Comparison of ENCODE assay signal across 10 cellular contexts in genomic region chr19:49086296-49086695, GRCh38. TPM values are rescaled to one million over a fixed set of nuclear protein-coding genes. Genes with fewer than 3 reads are reported as not detected.
DNase-seq lines count a peak whose midpoint lies in the region; ATAC-seq and TF ChIP-seq lines count a peak whose summit lies in the region.
"Had no signal": no experiment of that assay in that cellular context is flagged by ENCODE, and none has a peak within 500 bp of the region (broad histone marks: within the 10 kb centered on the region; RNA-seq: fewer than 3 reads in every experiment).

No MANE protein-coding gene starts in this region.

- in situ Hi-C loops in mammary epithelial cell (cut with MboI; ENCODE audit: low sequenced_read_pairs in 2 of 2) = no loop called here

- no TSS peak for BruUV-seq in mammary epithelial cell (replicated peaks; lab: Mats Ljungman, UMichigan)

- H3K9me3 ChIP-seq in left ventricle myocardium inferior (replicated peaks) (no peaks in the 10 kb centered on the region), mammary epithelial cell (replicated peaks; ENCODE audit: insufficient read depth, low read length) (no peaks in the 10 kb centered on the region), mucosa of rectum (ENCODE audit: control insufficient read depth in 2 of 2, low read length in 2 of 2) (no peaks in the 10 kb centered on the region)

- dilution Hi-C loops in mammary epithelial cell (cut with HindIII; ENCODE audit: low sequenced_read_pairs) = no loop called here

- H3K27me3 ChIP-seq in left ventricle myocardium inferior (ENCODE audit: low read depth) (no peaks in the 10 kb centered on the region), mammary epithelial cell (ENCODE audit: insufficient read depth, low read length) (no peaks in the 10 kb centered on the region), mucosa of rectum (ENCODE audit: control insufficient read depth in 2 of 2, insufficient read depth in 2 of 2, low read length in 2 of 2) (no peaks in the 10 kb centered on the region)

- H3K4me3 ChIP-seq in left ventricle myocardium inferior (peak overlapping the region; percentile 89), mammary epithelial cell (replicated peaks in 1 of 3; ENCODE audit: insufficient read depth in 1 of 3, low read depth in 2 of 3, low read length in 3 of 3) (peak overlapping the region; percentile 74 to 93 (median 90)), mucosa of rectum (ENCODE audit: low read length in 2 of 2) (peak overlapping the region; percentile 90 to 95)

- H3K9ac ChIP-seq in mammary epithelial cell (ENCODE audit: insufficient read depth, low read length) = peak overlapping the region; percentile 92
- peak overlapping the region; percentile 86 to 93 for H3K9ac ChIP-seq in mucosa of rectum (ENCODE audit: low read depth in 1 of 2, low read length in 2 of 2)

- DNase-seq in left ventricle myocardium inferior (no peak), Right ventricle myocardium inferior (ENCODE audit: missing footprints) (no peak), mammary epithelial cell (no peak), left colon (no peak), NCI-H1436 treated with DMSO at 0.1 percent for 48 hours (lab: John Stamatoyannopoulos, UW) (no peak), kidney glomerular epithelial cell (lab: John Stamatoyannopoulos, UW) (no peak)
- DNase-seq: GDM1 had no signal

- TF ChIP-seq CTCF in left ventricle myocardium inferior (IDR thresholded peaks at IDR 0.05; ENCODE audit: borderline replicate concordance) (no peak), mammary epithelial cell (conservative IDR thresholded peaks at IDR 0.05 in 1 of 2, IDR thresholded peaks at IDR 0.05 in 1 of 2; ENCODE audit: extremely low read depth in 1 of 2, insufficient read depth in 1 of 2, low read depth in 1 of 2, low read length in 2 of 2) (no peak)

- CTCF ChIA-PET in mammary epithelial cell (lab: Charles Lee; ENCODE audit: low non-redundant PET) = no interaction called here

- H3K27ac ChIP-seq in left ventricle myocardium inferior (replicated peaks) = peak overlapping the region; percentile 86
- peak overlapping the region; percentile 82 for H3K27ac ChIP-seq in mammary epithelial cell (ENCODE audit: insufficient read depth, low read depth, low read length)
- no peak overlapping the region for H3K27ac ChIP-seq in mucosa of rectum (ENCODE audit: low read depth in 2 of 2, low read length in 2 of 2)

- peak overlapping the region; percentile 89 for H3K4me2 ChIP-seq in mammary epithelial cell (ENCODE audit: insufficient read depth, low read depth, low read length)

- intact Hi-C loops in left ventricle myocardium inferior (cut with micrococcal nuclease) (no loop called here), Right ventricle myocardium inferior (cut with DNase I) (loop anchor here (5.0 to 10.0 kb wide), 3 partner anchors 69 to 911 kb away; partner anchors contain the start of genes AP2A1, LHB, LIG1 and TSKS), mammary epithelial cell (cut with micrococcal nuclease) (no loop called here), left colon (cut with DNase I, micrococcal nuclease) (no loop called here)

- H4K20me1 ChIP-seq in mammary epithelial cell (ENCODE audit: insufficient read depth, low read length) = peaks cover 7% of the 10 kb centered on the region

- ATAC-seq in Right ventricle myocardium inferior = no peak
- ATAC-seq in left colon = no peak
- no peak for ATAC-seq in GM18520 (IDR thresholded peaks at IDR 0.05; ENCODE audit: unreplicated experiment)

- H3K4me1 ChIP-seq in left ventricle myocardium inferior = peaks cover 45% of the 10 kb centered on the region
- H3K4me1 ChIP-seq in mammary epithelial cell (ENCODE audit: insufficient read depth, low read length) = peaks cover 11% of the 10 kb centered on the region
- H3K4me1 ChIP-seq in mucosa of rectum (ENCODE audit: control insufficient read depth in 2 of 2, insufficient read depth in 2 of 2, low read length in 2 of 2) = peaks cover 6 to 13% of the 10 kb centered on the region in 2 donors

- 4% methylated on average over 11 of the region's 11 CpGs for WGBS in mammary epithelial cell (ENCODE audit: low coverage, missing lambda C conversion rate)

- no peak overlapping the region for H2AFZ ChIP-seq in mammary epithelial cell (ENCODE audit: low read depth, low read length)

- peaks cover 33% of the 10 kb centered on the region for H3K36me3 ChIP-seq in left ventricle myocardium inferior
- H3K36me3 ChIP-seq in mammary epithelial cell (ENCODE audit: insufficient read depth, low read length) = peaks cover 23% of the 10 kb centered on the region
- peaks cover 20 to 30% of the 10 kb centered on the region in 2 donors for H3K36me3 ChIP-seq in mucosa of rectum (ENCODE audit: control insufficient read depth in 2 of 2, insufficient read depth in 2 of 2, low read length in 2 of 2)

- H3K79me2 ChIP-seq in mammary epithelial cell (ENCODE audit: insufficient read depth, low read length) = peaks cover 58% of the 10 kb centered on the region

RNA-seq across cellular contexts. Expression of gene SNRNP70, which starts 1.0 kb away (rescaled TPM):
- total RNA-seq in left ventricle myocardium inferior (115 TPM), Right ventricle myocardium inferior (110 TPM), mammary epithelial cell (100 to 1,000 TPM in 1 of 2 donors, 10 to 100 TPM in 1; 98.5 to 183 TPM), left colon (100 to 1,000 TPM; 138 to 143 TPM)
- 106 TPM for polyA plus RNA-seq in mammary epithelial cell
- polyA minus RNA-seq in mammary epithelial cell = 59.4 TPM

RNA-seq across cellular contexts. Expression of gene KCNA7, which starts 13.8 kb away (rescaled TPM):
- total RNA-seq in left ventricle myocardium inferior (0.66 TPM), Right ventricle myocardium inferior (0.81 TPM), mammary epithelial cell (under 1 TPM in 1 of 2 donors, not detected in 1; 0.09 TPM), left colon (not detected)
- not detected for polyA plus RNA-seq in mammary epithelial cell
- not detected for polyA minus RNA-seq in mammary epithelial cell
- total RNA-seq: HT1080 had no signal

RNA-seq across cellular contexts. Expression of gene NTF4, which starts 21.7 kb away (rescaled TPM):
- not detected for total RNA-seq in left ventricle myocardium inferior
- total RNA-seq in Right ventricle myocardium inferior = not detected
- total RNA-seq in mammary epithelial cell = 10 to 100 TPM; 14.8 to 42.8 TPM
- polyA plus RNA-seq in mammary epithelial cell = 9.5 TPM
- 1.0 TPM for polyA minus RNA-seq in mammary epithelial cell
- not detected for total RNA-seq in left colon
- total RNA-seq: HT1080 had no signal

RNA-seq across cellular contexts. Expression of gene LIN7B, which starts 27.9 kb away (rescaled TPM):
- total RNA-seq in left ventricle myocardium inferior = 23.4 TPM
- 21.1 TPM for total RNA-seq in Right ventricle myocardium inferior
- total RNA-seq in mammary epithelial cell = 1 to 10 TPM; 3.6 to 3.8 TPM
- 1.5 TPM for polyA plus RNA-seq in mammary epithelial cell
- polyA minus RNA-seq in mammary epithelial cell = not detected
- total RNA-seq in left colon = 10 to 100 TPM in 1 of 2 donors, 1 to 10 TPM in 1; 8.8 to 11.4 TPM

RNA-seq across cellular contexts. Expression of gene CGB7, which starts 28.7 kb away (rescaled TPM):
- total RNA-seq in left ventricle myocardium inferior = not detected
- not detected for total RNA-seq in Right ventricle myocardium inferior
- total RNA-seq in mammary epithelial cell = 1 to 10 TPM in 1 of 2 donors, under 1 TPM in 1; 0.83 to 5.1 TPM
- polyA plus RNA-seq in mammary epithelial cell = 4.2 TPM
- 9.8 TPM for polyA minus RNA-seq in mammary epithelial cell
- total RNA-seq in left colon = not detected

Comparison
In these comparisons a context has a peak if more than half of its experiments do, and no peak if none do; other contexts are left out.
1. H3K27ac ChIP-seq: peak in left ventricle myocardium inferior (single experiment) and mammary epithelial cell (single experiment); none in mucosa of rectum (0 of 2).
2. RNA of gene NTF4, which starts 21.7 kb away (total RNA-seq): 14.8 to 42.8 TPM in mammary epithelial cell; not detected in left colon, not detected in Right ventricle myocardium inferior (single experiment) and not detected in left ventricle myocardium inferior (single experiment); every median in the first group is over 10 times any median in the second.
3. Peak in every context shown above with its lines, with median percentiles within 50 percentile points of each other: H3K4me3 ChIP-seq.